In genomic region chr19:38387550-38388309, GRCh38 we compare ENCODE assay signal across 8 cellular contexts. TPM values are rescaled to one million over a fixed set of nuclear protein-coding genes. Genes with fewer than 3 reads are reported as not detected.
DNase-seq lines count a peak whose midpoint lies in the region; ATAC-seq and TF ChIP-seq lines count a peak whose summit lies in the region.

Gene GGN (minus strand): TSS chr19:38388034. CDS start chr19:38387261, 773 bp downstream.

- whole genome bisulfite sequencing in spleen, 5 donors = 1 to 3% (median 2%) methylated on average over 49 to 50 of the region's 50 CpGs

- no peaks in the 10 kb centered on the region for H3K9me3 ChIP-seq in spleen

- H3K4me1 ChIP-seq in spleen = peaks cover 30 to 52% (median 42%) of the 10 kb centered on the region in 6 donors

- H3K4me3 ChIP-seq in spleen = peak within 1 kb of the TSS; percentile 5 to 73 (median 42)

- peak within 1 kb of the TSS; percentile 99 for H3K27ac Mint-ChIP-seq in HFFc6
- peak within 1 kb of the TSS; percentile 77 for H3K27ac Mint-ChIP-seq in central memory CD8-positive, alpha-beta T cell (ENCODE audit: low read depth)

- H3K27me3 ChIP-seq in spleen (replicated peaks in 1 of 7) = peaks cover 0 to 86% (median 48%) of the 10 kb centered on the region in 7 donors

- peaks cover 15% of the 10 kb centered on the region for H3K27me3 Mint-ChIP-seq in HFFc6 (ENCODE audit: insufficient read depth)
- no peaks in the 10 kb centered on the region for H3K27me3 Mint-ChIP-seq in central memory CD8-positive, alpha-beta T cell

- H3K4me1 Mint-ChIP-seq in HFFc6 (ENCODE audit: low read depth) = peaks cover 40% of the 10 kb centered on the region
- H3K4me1 Mint-ChIP-seq in central memory CD8-positive, alpha-beta T cell = peaks cover 18% of the 10 kb centered on the region

- intact Hi-C loops in spleen (cut with DNase I; ENCODE audit: low total_unique reads) = no loop called here

- H3K4me3 Mint-ChIP-seq in HFFc6 = peak within 1 kb of the TSS; percentile 97
- peak within 1 kb of the TSS; percentile 79 for H3K4me3 Mint-ChIP-seq in central memory CD8-positive, alpha-beta T cell

- peaks cover 30% of the 10 kb centered on the region for H3K36me3 Mint-ChIP-seq in HFFc6 (ENCODE audit: low read depth)
- H3K36me3 Mint-ChIP-seq in central memory CD8-positive, alpha-beta T cell (ENCODE audit: insufficient read depth) = peaks cover 18% of the 10 kb centered on the region

- peaks cover 0 to 37% (median 23%) of the 10 kb centered on the region in 6 donors for H3K36me3 ChIP-seq in spleen

- no peak for TF ChIP-seq POLR2A in spleen (IDR thresholded peaks at IDR 0.05)

- no peaks in the 10 kb centered on the region for H3K9me3 Mint-ChIP-seq in HFFc6
- no peaks in the 10 kb centered on the region for H3K9me3 Mint-ChIP-seq in central memory CD8-positive, alpha-beta T cell

- peak within 1 kb of the TSS in 3 of 8 donors; percentile 57 to 75 (median 69) for H3K27ac ChIP-seq in spleen

- ATAC-seq in central memory CD8-positive, alpha-beta T cell (replicated peaks; ENCODE audit: extremely low read depth, poor library complexity, severe bottlenecking) = peak; percentile 78
- ATAC-seq in GM18907 (IDR thresholded peaks at IDR 0.05; ENCODE audit: unreplicated experiment) = no peak

- DNase-seq in COR-L47 (lab: John Stamatoyannopoulos, UW) = peak; percentile 44
- DNase-seq in HFFc6 = peak; percentile 90
- DNase-seq in NCI-H2227 (lab: John Stamatoyannopoulos, UW; ENCODE audit: unreplicated experiment) = peak; percentile 100
- DNase-seq in activated CD4-positive, CD25-positive, alpha-beta regulatory T cell treated with anti-CD3 and anti-CD28 coated beads, Interleukin-2, amount 50 U/mL, for 72 hours = peak; percentile 70
- peak; percentile 68 to 69 for DNase-seq in central memory CD8-positive, alpha-beta T cell (ENCODE audit: low spot score in 2 of 2)
- peak; percentile 97 for DNase-seq in islet precursor cell
- DNase-seq in spleen = peak; percentile 93

- no peak for TF ChIP-seq CTCF in HFFc6 (IDR thresholded peaks at IDR 0.05)
- TF ChIP-seq CTCF in spleen (IDR thresholded peaks at IDR 0.05 in 8 of 11, conservative IDR thresholded peaks at IDR 0.05 in 3 of 11) = no peak

RNA-seq across cellular contexts. Expression of gene GGN, which starts in this region (rescaled TPM):
- 1 to 10 TPM; 1.7 to 3.2 (median 2.2) TPM for total RNA-seq in HFFc6 (2021; fragmentation: NEBNext Ultra II Directional; extraction: Animal tissue kit (Norgen Biotek cat#: 25700))
- total RNA-seq in spleen = not detected
- under 1 TPM in 2 of 3 donors, not detected in 1; 0.08 to 0.19 TPM for polyA plus RNA-seq in spleen

Comparison
In these comparisons a context has a peak if more than half of its experiments do, and no peak if none do; other contexts are left out.
1. Peak in DNase-seq and H3K4me3 ChIP-seq in spleen; RNA of the gene not detected or under 1 TPM.
2. DNase-seq: peak in every context shown above with its lines; median percentile 100 in NCI-H2227; 97 in islet precursor cell; 93 in spleen; 90 in HFFc6; 70 in activated CD4-positive, CD25-positive, alpha-beta regulatory T cell treated with anti-CD3 and anti-CD28 coated beads, Interleukin-2, amount 50 U/mL, for 72 hours; 68 in central memory CD8-positive, alpha-beta T cell; 44 in COR-L47.